In the genomic region with DNA sequence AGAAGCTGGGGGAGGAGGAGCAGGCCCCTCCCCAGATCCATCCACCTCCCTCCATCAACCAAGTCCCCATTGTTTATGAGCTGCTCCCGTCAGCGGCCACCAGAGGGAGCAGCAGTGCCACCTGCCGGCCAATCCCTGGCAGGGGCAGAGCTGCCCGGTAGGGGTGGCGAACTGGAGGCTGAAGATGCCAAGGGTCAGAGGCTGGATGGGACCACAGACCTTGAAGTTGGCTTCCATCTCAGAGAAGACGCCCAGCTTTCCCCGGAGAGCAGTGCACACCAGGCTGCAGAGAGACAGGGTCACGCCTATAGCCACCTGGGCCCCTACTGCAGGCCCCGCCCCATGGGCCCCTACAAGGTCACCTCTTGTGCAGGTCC, we compare ENCODE assay signal across 9 cellular contexts. TPM values are rescaled to one million over a fixed set of nuclear protein-coding genes. Genes with fewer than 3 reads are reported as not detected.
DNase-seq lines count a peak whose midpoint lies in the region; ATAC-seq and TF ChIP-seq lines count a peak whose summit lies in the region.
"Had no signal": no experiment of that assay in that cellular context is flagged by ENCODE, and none has a peak within 500 bp of the region (broad histone marks: within the 10 kb centered on the region; RNA-seq: fewer than 3 reads in every experiment).

No MANE protein-coding gene starts in this region.

- H3K36me3 ChIP-seq in BLaER1, result peaks cover 55% of the 10 kb centered on the region

- no peak overlapping the region for H3K9ac ChIP-seq in BLaER1

- H3K4me2 ChIP-seq in BLaER1, result peak overlapping the region; percentile 66

- no peak overlapping the region for H3K27ac ChIP-seq in BLaER1

- no peak overlapping the region for H3K4me3 ChIP-seq in BLaER1

- H3K27ac Mint-ChIP-seq in activated CD4-positive, alpha-beta memory T cell treated with anti-CD3 and anti-CD28 coated beads for 36 hours, result no peak overlapping the region
- H3K27ac Mint-ChIP-seq in memory B cell, result peak overlapping the region; percentile 32

- no peaks in the 10 kb centered on the region for H3K9me3 Mint-ChIP-seq in activated CD4-positive, alpha-beta memory T cell treated with anti-CD3 and anti-CD28 coated beads for 36 hours
- H3K9me3 Mint-ChIP-seq in memory B cell, result no peaks in the 10 kb centered on the region

- H3K4me3 Mint-ChIP-seq in activated CD4-positive, alpha-beta memory T cell treated with anti-CD3 and anti-CD28 coated beads for 36 hours, result no peak overlapping the region
- no peak overlapping the region for H3K4me3 Mint-ChIP-seq in memory B cell

- peaks cover 36% of the 10 kb centered on the region for H3K36me3 Mint-ChIP-seq in activated CD4-positive, alpha-beta memory T cell treated with anti-CD3 and anti-CD28 coated beads for 36 hours
- peaks cover 11% of the 10 kb centered on the region for H3K36me3 Mint-ChIP-seq in memory B cell

- ATAC-seq in memory B cell (ENCODE audit: low read depth), result peak; percentile 57

- peak; percentile 76 for DNase-seq in HEK293T (ENCODE audit: extremely low spot score)
- DNase-seq in NCI-H774 (lab: John Stamatoyannopoulos, UW), result peak; percentile 66
- DNase-seq in activated CD4-positive, alpha-beta memory T cell treated with anti-CD3 and anti-CD28 coated beads for 36 hours, result peak; percentile 87
- peak; percentile 71 for DNase-seq in effector CD8-positive, alpha-beta T cell (lab: John Stamatoyannopoulos, UW)
- DNase-seq in memory B cell (ENCODE audit: low spot score in 2 of 2), result peak; percentile 80 to 82
- DNase-seq in stimulated activated CD8-positive, alpha-beta memory T cell treated with anti-CD3 and anti-CD28 coated beads, Interleukin-4, amount 100 ng/mL, for 1 hour (ENCODE audit: low read depth in 2 of 2, low spot score in 1 of 2), result peak; percentile 45 to 65
- DNase-seq in GOT3 (lab: John Stamatoyannopoulos, UW), result no peak

- H3K9me3 ChIP-seq in BLaER1, result no peaks in the 10 kb centered on the region

- H3K27me3 ChIP-seq in BLaER1, result no peaks in the 10 kb centered on the region

- POLR2A ChIA-PET in HEK293T (lab: Yijun Ruan, JAX), result interaction anchor here (1.1 to 12.4 kb wide), 5 partner anchors 10 to 172 kb away, joined by 4 to 289 read pairs (median 5); partner anchors contain the start of genes CFL1, EFEMP2, KAT5 and MUS81
- POLR2A ChIA-PET in activated CD4-positive, alpha-beta memory T cell treated with anti-CD3 and anti-CD28 coated beads for 36 hours (lab: Charles Lee), result interaction anchor here (0.8 to 2.0 kb wide), 9 partner anchors 10 to 173 kb away, joined by 3 to 11 read pairs (median 3); partner anchors contain the start of genes CFL1, KAT5 and MUS81

- CTCF ChIA-PET in HEK293T (lab: Yijun Ruan, JAX), result interaction anchor here (0.5 to 2.6 kb wide), 18 partner anchors 10 to 185 kb away, joined by 3 to 14 read pairs (median 3); partner anchors contain the start of genes KAT5, MUS81 and PACS1
- CTCF ChIA-PET in activated CD4-positive, alpha-beta memory T cell treated with anti-CD3 and anti-CD28 coated beads for 36 hours (lab: Charles Lee), result interaction anchor here (0.5 to 9.5 kb wide), 67 partner anchors 7 to 1528 kb away, joined by 3 to 277 read pairs (median 5); partner anchors contain the start of genes AP5B1, BANF1, C11orf68 and CFL1

- peaks cover 14% of the 10 kb centered on the region for H4K20me1 ChIP-seq in BLaER1

- H3K4me1 ChIP-seq in BLaER1, result peaks cover 78% of the 10 kb centered on the region

- no peaks in the 10 kb centered on the region for H3K27me3 Mint-ChIP-seq in activated CD4-positive, alpha-beta memory T cell treated with anti-CD3 and anti-CD28 coated beads for 36 hours
- H3K27me3 Mint-ChIP-seq in memory B cell, result no peaks in the 10 kb centered on the region

- peaks cover 48% of the 10 kb centered on the region for H3K4me1 Mint-ChIP-seq in activated CD4-positive, alpha-beta memory T cell treated with anti-CD3 and anti-CD28 coated beads for 36 hours (ENCODE audit: low read depth)
- peaks cover 31% of the 10 kb centered on the region for H3K4me1 Mint-ChIP-seq in memory B cell

- intact Hi-C loops in activated CD4-positive, alpha-beta memory T cell treated with anti-CD3 and anti-CD28 coated beads for 36 hours (cut with micrococcal nuclease), result loop anchor here (1.0 kb wide), 1 partner anchor 105 kb away; no protein-coding TSS in a partner anchor

TF ChIP-seq in HEK293T, 16 proteins besides CTCF, POLR2A, EP300 and RAD21:
- TF ChIP-seq SP1 (IDR thresholded peaks at IDR 0.05) (no peak), FOXM1 (IDR thresholded peaks at IDR 0.05; ENCODE audit: borderline replicate concordance) (0 out of 2 replicates have a peak, but pooled peaks have one; percentile 39), FOXK2 (IDR thresholded peaks at IDR 0.05) (no peak), TARDBP (IDR thresholded peaks at IDR 0.05) (no peak), SUZ12 (IDR thresholded peaks at IDR 0.05) (no peak)

RNA-seq across cellular contexts. Expression of gene FIBP, which starts 3.6 kb away (rescaled TPM):
- 100 to 1,000 TPM in 1 of 2 experiments, 10 to 100 TPM in 1; 94.2 to 101 TPM for total RNA-seq in activated CD4-positive, alpha-beta memory T cell treated with anti-CD3 and anti-CD28 coated beads for 36 hours

RNA-seq across cellular contexts. Expression of gene CTSW, which starts 5.1 kb away (rescaled TPM):
- 10 to 100 TPM; 11.1 to 13.2 TPM for total RNA-seq in activated CD4-positive, alpha-beta memory T cell treated with anti-CD3 and anti-CD28 coated beads for 36 hours
- total RNA-seq: temporal lobe had no signal

RNA-seq across cellular contexts. Expression of gene CCDC85B, which starts 5.8 kb away (rescaled TPM):
- total RNA-seq in activated CD4-positive, alpha-beta memory T cell treated with anti-CD3 and anti-CD28 coated beads for 36 hours, result 10 to 100 TPM; 40.0 to 44.4 TPM

RNA-seq across cellular contexts. Expression of gene EFEMP2, which starts 12.1 kb away (rescaled TPM):
- total RNA-seq in activated CD4-positive, alpha-beta memory T cell treated with anti-CD3 and anti-CD28 coated beads for 36 hours, result 10 to 100 TPM; 11.5 to 12.5 TPM

RNA-seq across cellular contexts. Expression of gene FOSL1, which starts 15.5 kb away (rescaled TPM):
- 10 to 100 TPM; 17.1 to 17.7 TPM for total RNA-seq in activated CD4-positive, alpha-beta memory T cell treated with anti-CD3 and anti-CD28 coated beads for 36 hours
- total RNA-seq: temporal lobe had no signal
